8 cellular contexts compared by ENCODE assay signal in genomic region chr10:124534231-124534798, GRCh38.
DNase-seq lines count a peak whose midpoint lies in the region; TF ChIP-seq lines count a peak whose summit lies in the region.

No MANE protein-coding gene starts in this region.

- 76% methylated on average over 30 of the region's 30 CpGs for WGBS in liver

- peak overlapping the region; percentile 2 for H3K27ac ChIP-seq in caudate nucleus (ENCODE audit: low read depth, low read length)
- no peak overlapping the region for H3K27ac ChIP-seq in liver (ENCODE audit: low read depth in 1 of 2, low read length in 2 of 2)
- no peak overlapping the region for H3K27ac ChIP-seq in uterus
- no peak overlapping the region for H3K27ac ChIP-seq in CD8-positive, alpha-beta memory T cell (ENCODE audit: low read depth, low read length)

- no peak overlapping the region for H3K9ac ChIP-seq in liver (ENCODE audit: low read depth in 1 of 2, low read length in 2 of 2)

- H3K9me3 ChIP-seq in liver (ENCODE audit: control insufficient read depth in 4 of 4, low read length in 3 of 4), result no peaks in the 10 kb centered on the region
- H3K9me3 ChIP-seq in uterus, result no peaks in the 10 kb centered on the region
- no peaks in the 10 kb centered on the region for H3K9me3 ChIP-seq in CD8-positive, alpha-beta memory T cell (ENCODE audit: low read length)

- POLR2A ChIA-PET in CD8-positive, alpha-beta memory T cell (lab: Charles Lee), result no interaction called here

- H3K4me1 ChIP-seq in liver (ENCODE audit: control insufficient read depth in 4 of 4, insufficient read depth in 4 of 4, low read length in 3 of 4) (no peaks in the 10 kb centered on the region), uterus (no peaks in the 10 kb centered on the region)
- H3K4me1 ChIP-seq in CD8-positive, alpha-beta memory T cell (ENCODE audit: insufficient read depth, low read length), result no peaks in the 10 kb centered on the region

- H3K36me3 Mint-ChIP-seq in activated naive CD4-positive, alpha-beta T cell treated with anti-CD3 and anti-CD28 coated beads, Interleukin-2, amount 10 ng/mL, durations not matched to agents 7 days and 5 days, result no peaks in the 10 kb centered on the region
- H3K36me3 Mint-ChIP-seq in CD8-positive, alpha-beta memory T cell, result no peaks in the 10 kb centered on the region

- H3K4me3 Mint-ChIP-seq in activated naive CD4-positive, alpha-beta T cell treated with anti-CD3 and anti-CD28 coated beads, Interleukin-2, amount 10 ng/mL, durations not matched to agents 7 days and 5 days, result no peak overlapping the region
- peak overlapping the region in 1 of 7 donors; percentile 61 for H3K4me3 Mint-ChIP-seq in CD8-positive, alpha-beta memory T cell

- H3K27me3 ChIP-seq in liver (ENCODE audit: control insufficient read depth in 4 of 4, insufficient read depth in 4 of 4, low read length in 3 of 4) (no peaks in the 10 kb centered on the region), uterus (no peaks in the 10 kb centered on the region)
- H3K27me3 ChIP-seq in CD8-positive, alpha-beta memory T cell (ENCODE audit: insufficient read depth, low read length, poor library complexity, severe bottlenecking), result no peaks in the 10 kb centered on the region

- H3K9me3 Mint-ChIP-seq in activated naive CD4-positive, alpha-beta T cell treated with anti-CD3 and anti-CD28 coated beads, Interleukin-2, amount 10 ng/mL, durations not matched to agents 7 days and 5 days, result no peaks in the 10 kb centered on the region
- H3K9me3 Mint-ChIP-seq in CD8-positive, alpha-beta memory T cell, result no peaks in the 10 kb centered on the region

- no peak for TF ChIP-seq POLR2A in uterus (IDR thresholded peaks at IDR 0.05)

- DNase-seq in activated naive CD4-positive, alpha-beta T cell treated with anti-CD3 and anti-CD28 coated beads, Interleukin-2, amount 10 ng/mL, durations not matched to agents 7 days and 5 days, result peak; percentile 33
- DNase-seq in activated naive CD4-positive, alpha-beta T cell (lab: John Stamatoyannopoulos, UW), result no peak
- DNase-seq in caudate nucleus (lab: John Stamatoyannopoulos, UW) (peak in 4 of 61 donors; percentile 22 to 41 (median 35)), uterus (peak in 1 of 2 donors; percentile 55), T-helper 1 cell (no peak)
- no peak for DNase-seq in CD8-positive, alpha-beta memory T cell
- DNase-seq in activated T-cell treated with anti-CD3 and anti-CD28 coated beads, Interleukin-2, amount 50 U/mL, for 48 hours, result no peak

- peaks cover 4% of the 10 kb centered on the region for H3K27me3 Mint-ChIP-seq in activated naive CD4-positive, alpha-beta T cell treated with anti-CD3 and anti-CD28 coated beads, Interleukin-2, amount 10 ng/mL, durations not matched to agents 7 days and 5 days
- H3K27me3 Mint-ChIP-seq in CD8-positive, alpha-beta memory T cell, result no peaks in the 10 kb centered on the region

- CTCF ChIA-PET in activated naive CD4-positive, alpha-beta T cell treated with anti-CD3 and anti-CD28 coated beads, Interleukin-2, amount 10 ng/mL, durations not matched to agents 7 days and 5 days (lab: Charles Lee), result interaction anchor here (0.7 to 2.5 kb wide), 4 partner anchors 207 to 295 kb away, joined by 3 to 11 read pairs (median 3); no protein-coding TSS in a partner anchor
- CTCF ChIA-PET in CD8-positive, alpha-beta memory T cell (lab: Charles Lee), result interaction anchor here (0.8 to 12.9 kb wide), 6 partner anchors 9 to 214 kb away, joined by 3 to 154 read pairs (median 4); partner anchors contain the start of gene FAM53B

- TF ChIP-seq RAD21 in liver (IDR thresholded peaks at IDR 0.05), result peak; percentile 43 to 73

- no peak overlapping the region for H3K27ac Mint-ChIP-seq in activated naive CD4-positive, alpha-beta T cell treated with anti-CD3 and anti-CD28 coated beads, Interleukin-2, amount 10 ng/mL, durations not matched to agents 7 days and 5 days
- peak overlapping the region in 2 of 8 donors; percentile 33 to 63 for H3K27ac Mint-ChIP-seq in CD8-positive, alpha-beta memory T cell

- H3K4me3 ChIP-seq in liver (ENCODE audit: low read depth in 1 of 3, low read length in 3 of 3) (no peak overlapping the region), uterus (no peak overlapping the region)
- no peak overlapping the region for H3K4me3 ChIP-seq in CD8-positive, alpha-beta memory T cell (ENCODE audit: low read length)

- no peaks in the 10 kb centered on the region for H3K36me3 ChIP-seq in liver (ENCODE audit: control insufficient read depth in 4 of 4, insufficient read depth in 3 of 4, low read depth in 1 of 4, low read length in 3 of 4)
- H3K36me3 ChIP-seq in uterus, result no peaks in the 10 kb centered on the region
- no peaks in the 10 kb centered on the region for H3K36me3 ChIP-seq in CD8-positive, alpha-beta memory T cell (ENCODE audit: insufficient read depth, low read length)

- intact Hi-C loops in uterus (cut with DNase I; ENCODE audit: low total_unique reads), result loop anchor here (5.0 to 10.0 kb wide), 2 partner anchors 90 to 208 kb away; partner anchors contain the start of gene FAM53B

- H3K4me1 Mint-ChIP-seq in activated naive CD4-positive, alpha-beta T cell treated with anti-CD3 and anti-CD28 coated beads, Interleukin-2, amount 10 ng/mL, durations not matched to agents 7 days and 5 days, result peaks cover 6% of the 10 kb centered on the region
- H3K4me1 Mint-ChIP-seq in CD8-positive, alpha-beta memory T cell, result peaks cover 3 to 5% (median 5%) of the 10 kb centered on the region in 3 donors

- TF ChIP-seq CTCF in liver (IDR thresholded peaks at IDR 0.05; ENCODE audit: low read depth, low read length, missing input control) (no peak), uterus (IDR thresholded peaks at IDR 0.05) (peak in 3 of 4 experiments; percentile 24 to 63 (median 56))

TF ChIP-seq in liver, 16 proteins besides CTCF, POLR2A, EP300 and RAD21:
- peak; percentile 92 for TF ChIP-seq NR2F2 (IDR thresholded peaks at IDR 0.05)
- TF ChIP-seq FOXA1 (IDR thresholded peaks at IDR 0.05), result no peak
TF ChIP-seq in liver: peak in this region for 1.
